In the genomic region with DNA sequence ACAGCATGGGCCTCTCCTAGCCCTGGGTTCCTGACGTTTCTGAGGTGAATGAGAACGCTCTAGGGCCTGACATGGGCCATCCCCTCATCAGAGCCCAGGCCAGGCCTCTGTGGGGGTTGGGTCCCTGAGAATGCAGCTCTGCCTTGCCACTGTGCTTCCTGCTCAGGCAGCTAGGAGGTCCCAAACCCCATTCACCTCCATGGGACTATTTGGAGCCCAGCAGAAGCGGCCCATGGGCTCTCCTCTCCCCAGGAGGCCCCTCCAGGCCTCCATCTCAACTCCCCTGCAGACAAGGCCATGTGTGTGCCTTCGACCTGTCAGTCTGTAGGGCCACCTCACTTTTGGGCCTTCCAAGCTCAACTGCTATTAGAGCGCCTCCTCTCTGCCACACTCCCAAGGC, we compare ENCODE assay signal across 19 cellular contexts. TPM values are rescaled to one million over a fixed set of nuclear protein-coding genes. Genes with fewer than 3 reads are reported as not detected.
A peak's percentile ranks its signal among the peaks of the same experiment; 100 is the strongest.
DNase-seq lines count a peak whose midpoint lies in the region; ATAC-seq and TF ChIP-seq lines count a peak whose summit lies in the region.
"Had no signal": no experiment of that assay in that cellular context is flagged by ENCODE, and none has a peak within 500 bp of the region (broad histone marks: within the 10 kb centered on the region; RNA-seq: fewer than 3 reads in every experiment).

No MANE protein-coding gene starts in this region.

- H3K27me3 Mint-ChIP-seq in T-helper 2 cell treated with Interferon-gamma antibody and Interleukin-4, amounts not matched to agents 5 μg/mL and 100 μg/mL, for 36 hours (ENCODE audit: low read depth), result no peaks in the 10 kb centered on the region
- no peaks in the 10 kb centered on the region for H3K27me3 Mint-ChIP-seq in effector memory CD8-positive, alpha-beta T cell

- H3K9me3 Mint-ChIP-seq in T-helper 2 cell treated with Interferon-gamma antibody and Interleukin-4, amounts not matched to agents 5 μg/mL and 100 μg/mL, for 36 hours, result no peaks in the 10 kb centered on the region
- H3K9me3 Mint-ChIP-seq in effector memory CD8-positive, alpha-beta T cell, result no peaks in the 10 kb centered on the region
- H3K9me3 Mint-ChIP-seq: mesothelial cell of epicardium had no signal

- no peaks in the 10 kb centered on the region for H3K36me3 Mint-ChIP-seq in T-helper 2 cell treated with Interferon-gamma antibody and Interleukin-4, amounts not matched to agents 5 μg/mL and 100 μg/mL, for 36 hours (ENCODE audit: low read depth)
- H3K36me3 Mint-ChIP-seq in effector memory CD8-positive, alpha-beta T cell (ENCODE audit: insufficient read depth), result peaks cover 73% of the 10 kb centered on the region
- H3K36me3 Mint-ChIP-seq: mesothelial cell of epicardium had no signal

- H3K4me3 Mint-ChIP-seq in T-helper 2 cell treated with Interferon-gamma antibody and Interleukin-4, amounts not matched to agents 5 μg/mL and 100 μg/mL, for 36 hours, result no peak overlapping the region
- peak overlapping the region; percentile 63 to 74 for H3K4me3 Mint-ChIP-seq in effector memory CD8-positive, alpha-beta T cell
- H3K4me3 Mint-ChIP-seq: mesothelial cell of epicardium had no signal

- peak overlapping the region; percentile 23 for H3K9ac ChIP-seq in NT2/D1 (ENCODE audit: insufficient read length, low read depth)

- H3K27me3 ChIP-seq in NT2/D1 (ENCODE audit: insufficient read depth, insufficient read length) (no peaks in the 10 kb centered on the region), psoas muscle (ENCODE audit: insufficient read depth in 3 of 3, low read length in 2 of 3) (no peaks in the 10 kb centered on the region)
- H3K27me3 ChIP-seq: brain microvascular endothelial cell, Peyer's patch had no signal

- no peak for DNase-seq in T-helper 2 cell treated with Interferon-gamma antibody and Interleukin-4, amounts not matched to agents 5 μg/mL and 100 μg/mL, for 36 hours (ENCODE audit: low spot score)
- no peak for DNase-seq in T-helper 2 cell
- no peak for DNase-seq in NT2/D1 (ENCODE audit: low read depth, low spot score)
- DNase-seq in effector memory CD8-positive, alpha-beta T cell, result no peak
- no peak for DNase-seq in psoas muscle
- no peak for DNase-seq in GM19240 (ENCODE audit: insufficient read length, low spot score)
- no peak for DNase-seq in activated effector memory CD4-positive, alpha-beta T cell treated with Interleukin-2 at 50 U/mL for 16 hours
- DNase-seq: 8988T; activated CD4-positive, alpha-beta T cell treated with anti-CD3 and anti-CD28 coated beads for 48 hours; activated gamma-delta T cell treated with Interleukin-2 at 50 U/mL for 16 hours; brain microvascular endothelial cell; COR-L47; Kasumi-1; NCI-H1930; NCI-H524; Peyer's patch; stimulated activated CD4-positive, alpha-beta T cell treated with anti-CD3 and anti-CD28 coated beads, Interleukin-1b, Interleukin-23, amount 100 ng/mL, for 48 hours had no signal

- no peak for ATAC-seq in effector memory CD8-positive, alpha-beta T cell (replicated peaks)
- ATAC-seq in psoas muscle (no peak), GM18517 (IDR thresholded peaks at IDR 0.05; ENCODE audit: unreplicated experiment) (no peak)

- intact Hi-C loops in psoas muscle (cut with DNase I), result loop anchor here (5.0 kb wide), 2 partner anchors 32 to 72 kb away; partner anchors contain the start of gene KXD1 (in 1 of the 2)

- TF ChIP-seq CTCF in psoas muscle (IDR thresholded peaks at IDR 0.05), result no peak

- WGBS in psoas muscle, 3 donors, result 89 to 95% (median 91%) methylated on average over 5 of the region's 5 CpGs

- peaks cover 37% of the 10 kb centered on the region for H3K4me1 Mint-ChIP-seq in T-helper 2 cell treated with Interferon-gamma antibody and Interleukin-4, amounts not matched to agents 5 μg/mL and 100 μg/mL, for 36 hours (ENCODE audit: low read depth)
- H3K4me1 Mint-ChIP-seq in effector memory CD8-positive, alpha-beta T cell (ENCODE audit: low read depth in 2 of 2), result peaks cover 72 to 86% of the 10 kb centered on the region in 2 donors

- H3K9me3 ChIP-seq in NT2/D1 (ENCODE audit: insufficient read depth, low read length), result peaks cover 3% of the 10 kb centered on the region; the same call in 1 of the 2 replicates
- H3K9me3 ChIP-seq in psoas muscle, result no peaks in the 10 kb centered on the region
- H3K9me3 ChIP-seq: Peyer's patch had no signal

- H3K27ac ChIP-seq in psoas muscle, result peak overlapping the region; percentile 48
- H3K27ac ChIP-seq: brain microvascular endothelial cell had no signal

- H3K27ac Mint-ChIP-seq in T-helper 2 cell treated with Interferon-gamma antibody and Interleukin-4, amounts not matched to agents 5 μg/mL and 100 μg/mL, for 36 hours, result peak overlapping the region; percentile 12
- H3K27ac Mint-ChIP-seq in effector memory CD8-positive, alpha-beta T cell, result peak overlapping the region; percentile 88 to 96
- H3K27ac Mint-ChIP-seq: mesothelial cell of epicardium had no signal

- H3K36me3 ChIP-seq in NT2/D1 (ENCODE audit: insufficient read depth, insufficient read length, low read length) (peaks cover 9% of the 10 kb centered on the region), psoas muscle (ENCODE audit: insufficient read depth in 1 of 2, low read depth in 1 of 2) (no peaks in the 10 kb centered on the region)
- H3K36me3 ChIP-seq: brain microvascular endothelial cell, Peyer's patch had no signal

- no peak overlapping the region for H3K4me3 ChIP-seq in NT2/D1 (ENCODE audit: insufficient read length, low read depth)
- no peak overlapping the region for H3K4me3 ChIP-seq in psoas muscle
- H3K4me3 ChIP-seq: Peyer's patch had no signal

- H3K4me1 ChIP-seq in NT2/D1 (ENCODE audit: insufficient read depth, insufficient read length) (peaks cover 42% of the 10 kb centered on the region), psoas muscle (peaks cover 95% of the 10 kb centered on the region)

RNA-seq across cellular contexts. Expression of gene ELL, which starts 36.9 kb away (rescaled TPM):
- 10 to 100 TPM; 17.5 to 40.2 (median 24.9) TPM for total RNA-seq in psoas muscle
- polyA plus RNA-seq in psoas muscle, result 10 to 100 TPM in 1 of 3 donors, 1 to 10 TPM in 2; 7.5 to 12.3 (median 9.2) TPM

RNA-seq across cellular contexts. Expression of gene ISYNA1, which starts 47.1 kb away (rescaled TPM):
- total RNA-seq in psoas muscle, result 10 to 100 TPM in 3 of 4 donors, 1 to 10 TPM in 1; 9.8 to 17.0 (median 10.9) TPM
- 1 to 10 TPM; 6.3 to 8.6 (median 8.0) TPM for polyA plus RNA-seq in psoas muscle

RNA-seq across cellular contexts. Expression of gene FKBP8, which starts 58.4 kb away (rescaled TPM):
- total RNA-seq in psoas muscle, result 100 to 1,000 TPM in 2 of 4 donors, 10 to 100 TPM in 2; 94.4 to 137 (median 113) TPM
- 100 to 1,000 TPM in 2 of 3 donors, 10 to 100 TPM in 1; 92.8 to 143 (median 138) TPM for polyA plus RNA-seq in psoas muscle
